ENCODE assay signal across 27 cellular contexts in the genomic region with DNA sequence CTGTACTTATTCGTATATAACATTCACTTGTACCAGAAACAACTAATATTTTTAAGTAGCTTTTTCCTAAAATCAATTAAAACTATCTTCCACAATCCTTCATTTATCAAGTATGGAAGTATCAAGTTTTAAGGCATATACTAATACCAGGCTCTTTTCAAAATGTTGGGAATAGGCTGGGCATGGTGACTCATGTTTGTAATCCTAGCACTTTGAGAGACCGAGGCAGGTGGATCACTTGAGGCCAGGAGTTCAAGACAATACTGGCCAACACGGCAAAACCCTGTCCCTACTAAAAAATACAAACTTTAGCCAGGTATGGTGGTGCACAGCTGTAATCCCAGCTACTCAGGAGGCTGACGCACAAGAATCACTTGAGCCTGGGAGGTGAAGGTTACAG.
"Had no signal": no experiment of that assay in that cellular context is flagged by ENCODE, and none has a peak within 500 bp of the region (broad histone marks: within the 10 kb centered on the region; RNA-seq: fewer than 3 reads in every experiment).

No MANE protein-coding gene starts in this region.

- H3K4me3 ChIP-seq: stomach, suprapubic skin, testis, thoracic aorta, thyroid gland, tibial artery, tibial nerve, transverse colon, upper lobe of left lung, upper lobe of right lung, uterus, vagina had no signal

- H3K36me3 ChIP-seq: suprapubic skin, thoracic aorta, thyroid gland, upper lobe of right lung, uterus, vagina had no signal

- H3K27ac ChIP-seq: stomach, suprapubic skin, testis, thoracic aorta, thyroid gland, tibial artery, tibial nerve, transverse colon, upper lobe of left lung, upper lobe of right lung, uterus, vagina had no signal

- H3K27me3 ChIP-seq: stomach, suprapubic skin, testis, thyroid gland, tibial artery, tibial nerve, transverse colon, upper lobe of left lung, upper lobe of right lung, uterus, vagina had no signal

- H3K9me3 ChIP-seq: stomach, suprapubic skin, testis, thoracic aorta, thyroid gland, tibial artery, tibial nerve, transverse colon, upper lobe of left lung, upper lobe of right lung, uterus, vagina had no signal

- ATAC-seq: stimulated activated memory B cell treated with anti-CD40 and anti-IgM and Interleukin-4, amounts not matched to agents 10 μg/mL and 1 μg/mL and 100 μg/mL, for 72 hours; stimulated activated naive B cell treated with anti-CD40 and anti-IgM and Interleukin-4, amounts not matched to agents 10 μg/mL and 1 μg/mL and 100 μg/mL, for 72 hours; stimulated activated naive CD8-positive, alpha-beta T cell treated with anti-CD3 and anti-CD28 coated beads, Interleukin-15, Interleukin-2, amounts not matched to agents 100 U/mL and 50 U/mL, for 24 hours; upper lobe of right lung had no signal

- H3K4me3 Mint-ChIP-seq: stimulated activated effector memory CD8-positive, alpha-beta T cell treated with anti-CD3 and anti-CD28 coated beads, Interleukin-12 subunit alpha, Interleukin-12 subunit beta, amount 100 ng/mL, for 72 hours; stimulated activated memory B cell treated with anti-CD40 and anti-IgM and Interleukin-4, amounts not matched to agents 10 μg/mL and 1 μg/mL and 100 μg/mL, for 72 hours; stimulated activated naive B cell treated with anti-CD40 and anti-IgM and Interleukin-4, amounts not matched to agents 10 μg/mL and 1 μg/mL and 100 μg/mL, for 72 hours; stimulated activated naive CD8-positive, alpha-beta T cell treated with anti-CD3 and anti-CD28 coated beads, Interleukin-15, Interleukin-2, amounts not matched to agents 100 ng/mL and 50 ng/mL, for 24 hours; type B pancreatic cell had no signal

- H3K27ac Mint-ChIP-seq: stimulated activated effector memory CD8-positive, alpha-beta T cell treated with anti-CD3 and anti-CD28 coated beads, Interleukin-12 subunit alpha, Interleukin-12 subunit beta, amount 100 ng/mL, for 72 hours; stimulated activated memory B cell treated with anti-CD40 and anti-IgM and Interleukin-4, amounts not matched to agents 10 μg/mL and 1 μg/mL and 100 μg/mL, for 72 hours; stimulated activated naive B cell treated with anti-CD40 and anti-IgM and Interleukin-4, amounts not matched to agents 10 μg/mL and 1 μg/mL and 100 μg/mL, for 72 hours; stimulated activated naive CD8-positive, alpha-beta T cell treated with anti-CD3 and anti-CD28 coated beads, Interleukin-15, Interleukin-2, amounts not matched to agents 100 ng/mL and 50 ng/mL, for 24 hours; type B pancreatic cell had no signal

- H3K27me3 Mint-ChIP-seq: stimulated activated memory B cell treated with anti-CD40 and anti-IgM and Interleukin-4, amounts not matched to agents 10 μg/mL and 1 μg/mL and 100 μg/mL, for 72 hours; stimulated activated naive B cell treated with anti-CD40 and anti-IgM and Interleukin-4, amounts not matched to agents 10 μg/mL and 1 μg/mL and 100 μg/mL, for 72 hours; stimulated activated naive CD8-positive, alpha-beta T cell treated with anti-CD3 and anti-CD28 coated beads, Interleukin-15, Interleukin-2, amounts not matched to agents 100 ng/mL and 50 ng/mL, for 24 hours; type B pancreatic cell had no signal

- H3K4me1 ChIP-seq: suprapubic skin, testis, thyroid gland, upper lobe of right lung, uterus had no signal

- DNase-seq: stimulated activated CD4-positive, alpha-beta T cell treated with anti-CD3 and anti-CD28 coated beads, Interleukin-2, amount 100 ng/mL, for 48 hours; stimulated activated CD4-positive, alpha-beta T cell treated with anti-CD3 and anti-CD28 coated beads, Interleukin-4, amount 100 ng/mL, for 1 hour; stimulated activated CD4-positive, alpha-beta T cell treated with anti-CD3 and anti-CD28 coated beads, Interleukin-4, amount 100 ng/mL, for 24 hours; stimulated activated CD4-positive, alpha-beta T cell treated with anti-CD3 and anti-CD28 coated beads, Interleukin-4, amount 100 ng/mL, for 4 hours; stimulated activated CD8-positive, alpha-beta memory T cell treated with anti-CD3 and anti-CD28 coated beads, Interleukin-4, amount 100 ng/mL, for 48 hours; stimulated activated naive B cell treated with anti-CD40 and anti-IgM and Interleukin-4, amounts not matched to agents 10 μg/mL and 1 μg/mL and 100 μg/mL, for 72 hours; stimulated activated naive CD4-positive, alpha-beta T cell; stimulated activated naive CD4-positive, alpha-beta T cell treated with Interleukin-2 at 50 U/mL for 16 hours; stimulated activated naive CD8-positive, alpha-beta T cell treated with anti-CD3 and anti-CD28 coated beads, Interleukin-15, Interleukin-2, amounts not matched to agents 100 U/mL and 50 U/mL, for 24 hours; stomach; substantia nigra; testis; thyroid gland; tibial artery; transverse colon; trophoblast cell; upper lobe of left lung; upper lobe of right lung; uterus had no signal

- H3K9me3 Mint-ChIP-seq: stimulated activated effector memory CD8-positive, alpha-beta T cell treated with anti-CD3 and anti-CD28 coated beads, Interleukin-12 subunit alpha, Interleukin-12 subunit beta, amount 100 ng/mL, for 72 hours; type B pancreatic cell had no signal
